22 cellular contexts compared by ENCODE assay signal in genomic region chr7:47516386-47516785, GRCh38.
"Had no signal": no experiment of that assay in that cellular context is flagged by ENCODE, and none has a peak within 500 bp of the region (broad histone marks: within the 10 kb centered on the region; RNA-seq: fewer than 3 reads in every experiment).

No MANE protein-coding gene starts in this region.

- H3K4me1 Mint-ChIP-seq: activated CD4-positive, alpha-beta T cell treated with anti-CD3 and anti-CD28 coated beads for 36 hours had no signal

- H3K27me3 Mint-ChIP-seq: activated CD4-positive, alpha-beta memory T cell treated with anti-CD3 and anti-CD28 coated beads for 36 hours had no signal

- H3K4me3 ChIP-seq: adrenal gland, body of pancreas, breast epithelium, SJCRH30, SK-N-MC had no signal

- H3K27me3 ChIP-seq: adrenal gland, body of pancreas, breast epithelium, SJCRH30 had no signal

- DNase-seq: activated CD4-positive, alpha-beta memory T cell treated with anti-CD3 and anti-CD28 coated beads for 36 hours; activated CD4-positive, alpha-beta T cell treated with anti-CD3 and anti-CD28 coated beads for 36 hours; activated CD4-positive, alpha-beta T cell treated with anti-CD3 and anti-CD28 coated beads, Interleukin-2, amount 50 U/mL, for 1 hour; activated CD8-positive, alpha-beta memory T cell treated with anti-CD3 and anti-CD28 coated beads, Interleukin-2, amount 50 U/mL, for 4 hours; activated gamma-delta T cell treated with Interleukin-2 at 50 U/mL for 16 hours; activated naive CD4-positive, alpha-beta T cell treated with anti-CD3 and anti-CD28 coated beads for 36 hours; activated T-cell treated with anti-CD3 and anti-CD28 coated beads for 4 hours; activated T-cell treated with anti-CD3 and anti-CD28 coated beads, Interleukin-2, amount 50 U/mL, for 4 hours; adrenal gland; NCI-H187; NCI-H2171; NCI-H446; NCI-H526 treated with DMSO at 0.1 percent for 48 hours; OCI-M1; SHP77; SJCRH30; T1000 had no signal

- H3K9me3 Mint-ChIP-seq: activated CD4-positive, alpha-beta memory T cell treated with anti-CD3 and anti-CD28 coated beads for 36 hours; activated naive CD4-positive, alpha-beta T cell treated with anti-CD3 and anti-CD28 coated beads for 36 hours; activated naive CD4-positive, alpha-beta T cell treated with anti-CD3 and anti-CD28 coated beads, Interleukin-2, amount 50 U/mL, for 72 hours; activated T-cell treated with anti-CD3 and anti-CD28 coated beads, Interleukin-2, amount 50 U/mL, for 4 hours; activated T-helper 1 cell treated with anti-CD3 and anti-CD28 coated beads, Interleukin-12 subunit alpha, Interleukin-12 subunit beta, Interleukin-2, Interleukin-4 antibody, amounts not matched to agents 30 ng/mL and 10 ng/mL and 1 ng/mL, durations not matched to agents 14 hours and 24 hours and 36 hours had no signal

- ATAC-seq: activated CD4-positive, alpha-beta T cell treated with anti-CD3 and anti-CD28 coated beads for 36 hours; activated naive CD4-positive, alpha-beta T cell treated with anti-CD3 and anti-CD28 coated beads, Interleukin-2, amount 50 U/mL, for 72 hours; activated T-cell treated with anti-CD3 and anti-CD28 coated beads, Interleukin-2, amount 50 U/mL, for 4 hours had no signal

- H3K36me3 ChIP-seq: adrenal gland, breast epithelium had no signal

- H3K27ac ChIP-seq: breast epithelium, SJCRH30, SK-N-MC had no signal

- H3K9me3 ChIP-seq: adrenal gland, body of pancreas, breast epithelium, SJCRH30 had no signal

- H3K4me3 Mint-ChIP-seq: activated CD4-positive, alpha-beta memory T cell treated with anti-CD3 and anti-CD28 coated beads for 36 hours; activated CD4-positive, alpha-beta T cell treated with anti-CD3 and anti-CD28 coated beads for 36 hours; activated naive CD4-positive, alpha-beta T cell treated with anti-CD3 and anti-CD28 coated beads for 36 hours; activated T-cell treated with anti-CD3 and anti-CD28 coated beads, Interleukin-2, amount 50 U/mL, for 4 hours; activated T-helper 1 cell treated with anti-CD3 and anti-CD28 coated beads, Interleukin-12 subunit alpha, Interleukin-12 subunit beta, Interleukin-2, Interleukin-4 antibody, amounts not matched to agents 30 ng/mL and 10 ng/mL and 1 ng/mL, durations not matched to agents 14 hours and 24 hours and 36 hours had no signal

- H3K4me1 ChIP-seq: breast epithelium had no signal

- H3K27ac Mint-ChIP-seq: activated CD4-positive, alpha-beta memory T cell treated with anti-CD3 and anti-CD28 coated beads for 36 hours; activated CD4-positive, alpha-beta T cell treated with anti-CD3 and anti-CD28 coated beads for 36 hours; activated naive CD4-positive, alpha-beta T cell treated with anti-CD3 and anti-CD28 coated beads for 36 hours; activated naive CD4-positive, alpha-beta T cell treated with anti-CD3 and anti-CD28 coated beads, Interleukin-2, amount 50 U/mL, for 72 hours; activated T-helper 1 cell treated with anti-CD3 and anti-CD28 coated beads, Interleukin-12 subunit alpha, Interleukin-12 subunit beta, Interleukin-2, Interleukin-4 antibody, amounts not matched to agents 30 ng/mL and 10 ng/mL and 1 ng/mL, durations not matched to agents 14 hours and 24 hours and 36 hours had no signal

- H3K36me3 Mint-ChIP-seq: activated CD4-positive, alpha-beta memory T cell treated with anti-CD3 and anti-CD28 coated beads for 36 hours; activated naive CD4-positive, alpha-beta T cell treated with anti-CD3 and anti-CD28 coated beads, Interleukin-2, amount 50 U/mL, for 72 hours had no signal
